ENCODE assay signal across 8 cellular contexts in genomic region chr2:96163768-96164429, GRCh38. TPM values are rescaled to one million over a fixed set of nuclear protein-coding genes. Genes with fewer than 3 reads are reported as not detected.
A peak's percentile ranks its signal among the peaks of the same experiment; 100 is the strongest.
DNase-seq lines count a peak whose midpoint lies in the region; ATAC-seq and TF ChIP-seq lines count a peak whose summit lies in the region.

No MANE protein-coding gene starts in this region.

- H3K9me3 Mint-ChIP-seq in activated naive CD8-positive, alpha-beta T cell treated with anti-CD3 and anti-CD28 coated beads, Interleukin-2, amount 10 ng/mL, durations not matched to agents 7 days and 5 days = peaks cover 3% of the 10 kb centered on the region

- no peaks in the 10 kb centered on the region for H3K9me2 ChIP-seq in OCI-LY1 (ENCODE audit: low read depth, low read length)

- H3K4me3 Mint-ChIP-seq in activated naive CD8-positive, alpha-beta T cell treated with anti-CD3 and anti-CD28 coated beads, Interleukin-2, amount 10 ng/mL, durations not matched to agents 7 days and 5 days = peak overlapping the region; percentile 80

- H3K27ac Mint-ChIP-seq in activated naive CD8-positive, alpha-beta T cell treated with anti-CD3 and anti-CD28 coated beads, Interleukin-2, amount 10 ng/mL, durations not matched to agents 7 days and 5 days = peak overlapping the region; percentile 99

- H3K9ac ChIP-seq in OCI-LY1 (ENCODE audit: low read length) = peak overlapping the region; percentile 70

- H4K20me1 ChIP-seq in OCI-LY1 (ENCODE audit: insufficient read depth, low read length) = no peaks in the 10 kb centered on the region

- ATAC-seq in GM21576 (IDR thresholded peaks at IDR 0.05; ENCODE audit: unreplicated experiment) = peak; percentile 55
- peak; percentile 67 for ATAC-seq in activated naive CD8-positive, alpha-beta T cell treated with anti-CD3 and anti-CD28 coated beads, Interleukin-2, amount 10 ng/mL, durations not matched to agents 7 days and 5 days (ENCODE audit: low read depth)

- H3K4me3 ChIP-seq in OCI-LY1 (ENCODE audit: low read depth, low read length, poor library complexity, severe bottlenecking) = peak overlapping the region; percentile 52

- H3K4me1 ChIP-seq in OCI-LY1 (ENCODE audit: insufficient read depth, low read length, severe bottlenecking) = peaks cover 35% of the 10 kb centered on the region

- peak; percentile 56 for TF ChIP-seq POLR2A in GM10847 (IDR thresholded peaks at IDR 0.05; ENCODE audit: extremely low read depth, insufficient read length)

- H3K9me3 ChIP-seq in OCI-LY1 (ENCODE audit: low read length) = no peaks in the 10 kb centered on the region

- no peaks in the 10 kb centered on the region for H3K27me3 Mint-ChIP-seq in activated naive CD8-positive, alpha-beta T cell treated with anti-CD3 and anti-CD28 coated beads, Interleukin-2, amount 10 ng/mL, durations not matched to agents 7 days and 5 days

- TF ChIP-seq CTCF in OCI-LY1 (IDR thresholded peaks at IDR 0.05; ENCODE audit: low read length) (no peak), RWPE1 (conservative IDR thresholded peaks at IDR 0.05; ENCODE audit: low read depth) (no peak)

- CTCF ChIA-PET in RWPE1 (lab: Yijun Ruan, JAX) = interaction anchor here (0.5 kb wide), 1 partner anchor 73 kb away, joined by 4 read pairs; no protein-coding TSS in a partner anchor

- H3F3A ChIP-seq in OCI-LY1 (ENCODE audit: insufficient read depth, low read length) = peaks cover 4% of the 10 kb centered on the region; the same call in 1 of the 2 replicates

- POLR2A ChIA-PET in activated naive CD8-positive, alpha-beta T cell treated with anti-CD3 and anti-CD28 coated beads, Interleukin-2, amount 10 ng/mL, durations not matched to agents 7 days and 5 days (lab: Charles Lee) = interaction anchor here (0.8 to 3.7 kb wide), 7 partner anchors 11 to 172 kb away, joined by 3 to 89 read pairs (median 9); partner anchors contain the start of genes ASTL, DUSP2, NCAPH and STARD7
- POLR2A ChIA-PET in RWPE1 (lab: Yijun Ruan, JAX; ENCODE audit: low non-redundant PET) = no interaction called here

- peaks cover 6% of the 10 kb centered on the region; the same call in 1 of the 2 replicates for H3K36me3 ChIP-seq in OCI-LY1 (ENCODE audit: insufficient read depth, low read length)

- H2AFZ ChIP-seq in OCI-LY1 (ENCODE audit: low read length) = no peak overlapping the region

- peak; percentile 76 for DNase-seq in activated naive CD8-positive, alpha-beta T cell treated with anti-CD3 and anti-CD28 coated beads, Interleukin-2, amount 10 ng/mL, durations not matched to agents 7 days and 5 days
- peak; percentile 82 to 86 for DNase-seq in stimulated activated CD4-positive, alpha-beta T cell treated with anti-CD3 and anti-CD28 coated beads, Interleukin-2, amount 100 ng/mL, for 24 hours
- DNase-seq in RWPE1 (ENCODE audit: low spot score) (no peak), NCI-H146 (lab: John Stamatoyannopoulos, UW) (no peak), DMS79 (lab: John Stamatoyannopoulos, UW) (no peak)

- no peaks in the 10 kb centered on the region for H3K79me2 ChIP-seq in OCI-LY1 (ENCODE audit: insufficient read depth, low read length)

- H3K27ac ChIP-seq in OCI-LY1 (ENCODE audit: low read depth, low read length, poor library complexity, severe bottlenecking) (peak overlapping the region; percentile 90), RWPE1 (no peak overlapping the region)

- H3K36me3 Mint-ChIP-seq in activated naive CD8-positive, alpha-beta T cell treated with anti-CD3 and anti-CD28 coated beads, Interleukin-2, amount 10 ng/mL, durations not matched to agents 7 days and 5 days = peaks cover 9% of the 10 kb centered on the region

- no peaks in the 10 kb centered on the region for H3K27me3 ChIP-seq in OCI-LY1 (ENCODE audit: insufficient read depth, low read length)

- peaks cover 44% of the 10 kb centered on the region for H3K4me1 Mint-ChIP-seq in activated naive CD8-positive, alpha-beta T cell treated with anti-CD3 and anti-CD28 coated beads, Interleukin-2, amount 10 ng/mL, durations not matched to agents 7 days and 5 days

- H3K4me2 ChIP-seq in OCI-LY1 (ENCODE audit: low read length) = peak overlapping the region; percentile 76

RNA-seq across cellular contexts. Expression of gene DUSP2, which starts 18.7 kb away (rescaled TPM):
- total RNA-seq in activated naive CD8-positive, alpha-beta T cell treated with anti-CD3 and anti-CD28 coated beads, Interleukin-2, amount 10 ng/mL, durations not matched to agents 7 days and 5 days = 10 to 100 TPM; 47.7 to 50.2 TPM

RNA-seq across cellular contexts. Expression of gene ASTL, which starts 25.6 kb away (rescaled TPM):
- 10 to 100 TPM; 12.2 to 14.7 TPM for total RNA-seq in activated naive CD8-positive, alpha-beta T cell treated with anti-CD3 and anti-CD28 coated beads, Interleukin-2, amount 10 ng/mL, durations not matched to agents 7 days and 5 days

RNA-seq across cellular contexts. Expression of gene STARD7, which starts 44.7 kb away (rescaled TPM):
- total RNA-seq in activated naive CD8-positive, alpha-beta T cell treated with anti-CD3 and anti-CD28 coated beads, Interleukin-2, amount 10 ng/mL, durations not matched to agents 7 days and 5 days = 100 to 1,000 TPM; 105 to 114 TPM

RNA-seq across cellular contexts. Expression of gene ADRA2B, which starts 47.5 kb away (rescaled TPM):
- under 1 TPM; 0.17 to 0.26 TPM for total RNA-seq in activated naive CD8-positive, alpha-beta T cell treated with anti-CD3 and anti-CD28 coated beads, Interleukin-2, amount 10 ng/mL, durations not matched to agents 7 days and 5 days

Comparison
In these comparisons a context has a peak if more than half of its experiments do, and no peak if none do; other contexts are left out.
1. DNase-seq: peak in activated naive CD8-positive, alpha-beta T cell treated with anti-CD3 and anti-CD28 coated beads, Interleukin-2, amount 10 ng/mL, durations not matched to agents 7 days and 5 days (single experiment) and stimulated activated CD4-positive, alpha-beta T cell treated with anti-CD3 and anti-CD28 coated beads, Interleukin-2, amount 100 ng/mL, for 24 hours (2 of 2); none in RWPE1 (single experiment), NCI-H146 (single experiment) and DMS79 (single experiment).